ENCODE assay signal across 16 cellular contexts in the genomic region with DNA sequence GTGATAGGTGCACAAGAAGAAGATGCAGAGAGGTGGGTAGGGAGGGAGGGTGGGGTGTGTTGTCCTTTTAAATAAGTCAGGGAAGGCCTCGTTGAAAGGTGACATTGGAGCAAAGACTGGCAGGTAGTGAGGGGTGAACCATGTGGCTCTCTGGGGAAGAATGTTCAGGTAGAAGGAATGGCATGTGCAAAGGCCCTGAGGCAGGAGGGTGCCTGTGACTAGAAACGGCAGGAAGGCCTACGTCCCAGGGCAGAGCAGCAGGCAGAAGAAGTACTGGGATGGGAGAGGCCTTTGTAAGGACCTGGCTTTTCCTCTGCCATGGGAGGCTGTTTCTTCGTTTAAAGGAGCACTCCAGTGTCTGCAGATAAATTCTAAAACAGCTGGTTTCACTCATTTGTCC.
A peak's percentile ranks its signal among the peaks of the same experiment; 100 is the strongest.
DNase-seq lines count a peak whose midpoint lies in the region; ATAC-seq and TF ChIP-seq lines count a peak whose summit lies in the region.
"Had no signal": no experiment of that assay in that cellular context is flagged by ENCODE, and none has a peak within 500 bp of the region (broad histone marks: within the 10 kb centered on the region; RNA-seq: fewer than 3 reads in every experiment).

No MANE protein-coding gene starts in this region.

- H3K9me3 Mint-ChIP-seq in activated naive CD8-positive, alpha-beta T cell (ENCODE audit: low read depth), result peaks cover 3% of the 10 kb centered on the region
- H3K9me3 Mint-ChIP-seq in activated naive CD8-positive, alpha-beta T cell treated with anti-CD3 and anti-CD28 coated beads, Interleukin-2, amount 50 U/mL, for 24 hours, result peaks cover 12% of the 10 kb centered on the region
- H3K9me3 Mint-ChIP-seq in T-cell, result peaks cover 0 to 3% (median 0%) of the 10 kb centered on the region in 3 donors
- peaks cover 0 to 5% (median 0%) of the 10 kb centered on the region in 11 donors for H3K9me3 Mint-ChIP-seq in naive thymus-derived CD4-positive, alpha-beta T cell

- no peaks in the 10 kb centered on the region for H3K36me3 ChIP-seq in naive thymus-derived CD4-positive, alpha-beta T cell (ENCODE audit: control insufficient read depth in 2 of 3, insufficient read depth in 3 of 3, low read length in 3 of 3)
- H3K36me3 ChIP-seq in vagina, result no peaks in the 10 kb centered on the region

- peaks cover 61% of the 10 kb centered on the region for H3K4me1 Mint-ChIP-seq in activated naive CD8-positive, alpha-beta T cell (ENCODE audit: low read depth)
- peaks cover 53% of the 10 kb centered on the region for H3K4me1 Mint-ChIP-seq in activated naive CD8-positive, alpha-beta T cell treated with anti-CD3 and anti-CD28 coated beads, Interleukin-2, amount 50 U/mL, for 24 hours
- peaks cover 60 to 75% (median 63%) of the 10 kb centered on the region in 3 donors for H3K4me1 Mint-ChIP-seq in T-cell
- peaks cover 26 to 74% (median 63%) of the 10 kb centered on the region in 7 donors for H3K4me1 Mint-ChIP-seq in naive thymus-derived CD4-positive, alpha-beta T cell

- H3K27ac Mint-ChIP-seq in activated naive CD8-positive, alpha-beta T cell, result peak overlapping the region; percentile 70
- no peak overlapping the region for H3K27ac Mint-ChIP-seq in activated naive CD8-positive, alpha-beta T cell treated with anti-CD3 and anti-CD28 coated beads, Interleukin-2, amount 50 U/mL, for 24 hours
- H3K27ac Mint-ChIP-seq in T-cell, result peak overlapping the region; percentile 40 to 66
- peak overlapping the region in 8 of 9 donors; percentile 11 to 74 (median 51) for H3K27ac Mint-ChIP-seq in naive thymus-derived CD4-positive, alpha-beta T cell

- peaks cover 13% of the 10 kb centered on the region for H3K36me3 Mint-ChIP-seq in activated naive CD8-positive, alpha-beta T cell
- H3K36me3 Mint-ChIP-seq in activated naive CD8-positive, alpha-beta T cell treated with anti-CD3 and anti-CD28 coated beads, Interleukin-2, amount 50 U/mL, for 24 hours (ENCODE audit: low read depth), result peaks cover 16% of the 10 kb centered on the region
- H3K36me3 Mint-ChIP-seq in T-cell, result peaks cover 6% of the 10 kb centered on the region
- H3K36me3 Mint-ChIP-seq in naive thymus-derived CD4-positive, alpha-beta T cell, result peaks cover 0 to 53% (median 6%) of the 10 kb centered on the region in 5 donors
- H3K36me3 Mint-ChIP-seq: CD14-positive monocyte had no signal

- ATAC-seq in activated naive CD8-positive, alpha-beta T cell treated with anti-CD3 and anti-CD28 coated beads, Interleukin-2, amount 50 U/mL, for 24 hours, result no peak
- ATAC-seq in T-cell (replicated peaks in 1 of 4), result no peak
- ATAC-seq in naive thymus-derived CD4-positive, alpha-beta T cell, result no peak
- no peak for ATAC-seq in HG02970 (IDR thresholded peaks at IDR 0.05; ENCODE audit: low FRiP score, unreplicated experiment)

- H3K4me3 Mint-ChIP-seq in activated naive CD8-positive, alpha-beta T cell, result no peak overlapping the region
- no peak overlapping the region for H3K4me3 Mint-ChIP-seq in activated naive CD8-positive, alpha-beta T cell treated with anti-CD3 and anti-CD28 coated beads, Interleukin-2, amount 50 U/mL, for 24 hours
- no peak overlapping the region for H3K4me3 Mint-ChIP-seq in T-cell
- H3K4me3 Mint-ChIP-seq in naive thymus-derived CD4-positive, alpha-beta T cell, result no peak overlapping the region
- H3K4me3 Mint-ChIP-seq: CD14-positive monocyte had no signal

- CTCF ChIA-PET in T-cell (lab: Charles Lee), result no interaction called here
- CTCF ChIA-PET in naive thymus-derived CD4-positive, alpha-beta T cell (lab: Charles Lee), result interaction anchor here (0.7 kb wide), 2 partner anchors 114 to 651 kb away, joined by 3 read pairs; no protein-coding TSS in a partner anchor

- no peak overlapping the region for H3K27ac ChIP-seq in naive thymus-derived CD4-positive, alpha-beta T cell (ENCODE audit: low read depth, low read length)
- H3K27ac ChIP-seq in vagina, result peak overlapping the region; percentile 71

- peaks cover 26 to 38% of the 10 kb centered on the region in 2 donors for H3K4me1 ChIP-seq in naive thymus-derived CD4-positive, alpha-beta T cell (ENCODE audit: control insufficient read depth in 2 of 2, insufficient read depth in 2 of 2, low read length in 2 of 2)
- H3K4me1 ChIP-seq in vagina, result peaks cover 62% of the 10 kb centered on the region

- no peak for TF ChIP-seq POLR2A in vagina (IDR thresholded peaks at IDR 0.05)

- H3K27me3 Mint-ChIP-seq in activated naive CD8-positive, alpha-beta T cell, result no peaks in the 10 kb centered on the region
- H3K27me3 Mint-ChIP-seq in activated naive CD8-positive, alpha-beta T cell treated with anti-CD3 and anti-CD28 coated beads, Interleukin-2, amount 50 U/mL, for 24 hours, result peaks cover 2% of the 10 kb centered on the region
- peaks cover 0 to 2% of the 10 kb centered on the region in 2 donors for H3K27me3 Mint-ChIP-seq in T-cell
- no peaks in the 10 kb centered on the region for H3K27me3 Mint-ChIP-seq in naive thymus-derived CD4-positive, alpha-beta T cell

- DNase-seq in activated naive CD8-positive, alpha-beta T cell treated with anti-CD3 and anti-CD28 coated beads, Interleukin-2, amount 50 U/mL, for 24 hours, result no peak
- DNase-seq in T-cell, result no peak
- DNase-seq in naive thymus-derived CD4-positive, alpha-beta T cell, result peak in 1 of 9 donors; percentile 7
- DNase-seq in vagina (ENCODE audit: extremely low spot score in 2 of 2), result peak in 1 of 2 donors; percentile 78
- no peak for DNase-seq in NCI-H2227 (lab: John Stamatoyannopoulos, UW; ENCODE audit: unreplicated experiment)
- DNase-seq: ACHN, AML-193, Calu3, DMS53, HCEC 1CT, NCI-H187 treated with DMSO at 0.1 percent for 48 hours, NCI-H69, SHP77 had no signal

- H3K4me3 ChIP-seq in naive thymus-derived CD4-positive, alpha-beta T cell (ENCODE audit: low read length), result no peak overlapping the region
- no peak overlapping the region for H3K4me3 ChIP-seq in vagina

- intact Hi-C loops in naive thymus-derived CD4-positive, alpha-beta T cell (cut with micrococcal nuclease), result no loop called here
- intact Hi-C loops in vagina (cut with DNase I), result no loop called here

- H3K9me3 ChIP-seq in naive thymus-derived CD4-positive, alpha-beta T cell (ENCODE audit: control insufficient read depth in 2 of 3, low read length in 3 of 3), result no peaks in the 10 kb centered on the region
- no peaks in the 10 kb centered on the region for H3K9me3 ChIP-seq in vagina

- POLR2A ChIA-PET in T-cell (lab: Charles Lee), result interaction anchor here in 1 of 2 donors (0.6 kb wide), 2 partner anchors 37 to 94 kb away, joined by 3 to 6 read pairs; no protein-coding TSS in a partner anchor
- POLR2A ChIA-PET in naive thymus-derived CD4-positive, alpha-beta T cell (lab: Charles Lee), result no interaction called here

- TF ChIP-seq CTCF in vagina (IDR thresholded peaks at IDR 0.05), result no peak

- H3K27me3 ChIP-seq in naive thymus-derived CD4-positive, alpha-beta T cell (ENCODE audit: control insufficient read depth in 2 of 2, insufficient read depth in 2 of 2, low read length in 2 of 2), result no peaks in the 10 kb centered on the region
- no peaks in the 10 kb centered on the region for H3K27me3 ChIP-seq in vagina
